ENCODE assay signal across 16 cellular contexts in the genomic region with DNA sequence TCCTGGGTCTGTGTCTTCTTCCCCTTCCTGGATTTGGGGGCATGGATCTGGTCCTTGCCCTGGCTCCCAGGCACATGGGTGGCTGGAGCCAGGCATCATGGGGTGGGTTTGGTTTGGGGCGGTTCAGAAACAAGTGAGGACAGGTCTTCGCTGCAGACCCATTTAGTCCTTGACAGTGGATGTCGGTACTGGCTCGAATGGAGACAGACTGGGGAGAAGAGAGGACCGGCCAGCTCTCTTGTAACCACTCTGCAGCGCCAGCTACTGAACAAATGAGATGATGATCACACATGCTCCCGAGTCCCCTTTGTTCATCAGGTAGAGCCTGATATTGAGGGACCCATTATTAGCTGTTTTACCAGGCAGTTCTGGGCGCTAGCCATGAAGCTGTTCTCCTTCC.
"Had no signal": no experiment of that assay in that cellular context is flagged by ENCODE, and none has a peak within 500 bp of the region (broad histone marks: within the 10 kb centered on the region; RNA-seq: fewer than 3 reads in every experiment).

No MANE protein-coding gene starts in this region.

- FAIRE-seq: kidney had no signal

- H3K27ac ChIP-seq: foreskin keratinocyte, tibial nerve, uterus had no signal

- H3K9me3 ChIP-seq: tibial nerve, uterus had no signal

- H3K4me1 ChIP-seq: foreskin keratinocyte, tibial nerve, uterus had no signal

- DNase-seq: activated CD4-positive, alpha-beta T cell treated with anti-CD3 and anti-CD28 coated beads, Interleukin-2, amount 10 ng/mL, durations not matched to agents 7 days and 5 days; activated CD8-positive, alpha-beta memory T cell treated with anti-CD3 and anti-CD28 coated beads, Interleukin-2, amount 50 U/mL, for 4 hours; activated CD8-positive, alpha-beta T cell treated with anti-CD3 and anti-CD28 coated beads, Interleukin-2, amount 10 ng/mL, durations not matched to agents 7 days and 5 days; activated T-cell treated with anti-CD3 and anti-CD28 coated beads, Interleukin-2, amount 50 U/mL, for 72 hours; foreskin keratinocyte; stimulated activated CD4-positive, alpha-beta T cell treated with anti-CD3 and anti-CD28 coated beads, Interleukin-2, amount 100 ng/mL, for 24 hours; stimulated activated naive CD8-positive, alpha-beta T cell treated with anti-CD3 and anti-CD28 coated beads, Interleukin-15, Interleukin-2, amounts not matched to agents 100 U/mL and 50 U/mL, for 24 hours; substantia nigra; T1000 had no signal

- H3K36me3 ChIP-seq: tibial nerve, uterus had no signal

- ATAC-seq: activated CD4-positive, CD25-positive, alpha-beta regulatory T cell treated with anti-CD3 and anti-CD28 coated beads, Interleukin-2, amount 50 U/mL, for 24 hours; activated CD8-positive, alpha-beta T cell treated with anti-CD3 and anti-CD28 coated beads, Interleukin-2, amount 10 ng/mL, durations not matched to agents 7 days and 5 days; activated T-cell treated with anti-CD3 and anti-CD28 coated beads, Interleukin-2, amount 50 U/mL, for 72 hours; foreskin keratinocyte; left lobe of liver; natural killer cell treated with Interleukin-12 subunit alpha and Interleukin-12 subunit beta and Interleukin-15 and Interleukin-18, amount 100 ng/mL, for 72 hours; stimulated activated naive CD8-positive, alpha-beta T cell treated with anti-CD3 and anti-CD28 coated beads, Interleukin-15, Interleukin-2, amounts not matched to agents 100 U/mL and 50 U/mL, for 24 hours had no signal

- H3K4me3 ChIP-seq: lung, tibial nerve, uterus had no signal
